18 cellular contexts compared by ENCODE assay signal in the genomic region with DNA sequence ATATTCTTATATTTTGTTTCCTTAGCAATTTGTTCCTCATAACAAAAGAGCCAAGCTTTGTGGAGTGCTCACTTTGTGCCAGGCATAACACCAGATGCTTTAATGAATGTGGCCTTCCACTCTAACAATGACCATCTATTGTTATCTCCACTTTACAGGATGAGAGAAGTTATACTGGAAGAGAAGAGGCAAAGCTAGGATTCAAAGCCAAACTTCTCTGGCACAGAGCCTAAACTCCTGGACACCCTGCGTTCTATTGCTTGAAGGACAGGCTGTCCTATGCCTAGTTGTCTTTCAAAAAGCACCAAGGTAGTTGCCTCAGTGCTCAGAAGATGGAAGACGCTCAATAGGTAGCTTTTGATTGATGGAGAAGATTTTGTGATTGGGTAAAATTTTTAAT.
"Had no signal": no experiment of that assay in that cellular context is flagged by ENCODE, and none has a peak within 500 bp of the region (broad histone marks: within the 10 kb centered on the region; RNA-seq: fewer than 3 reads in every experiment).

No MANE protein-coding gene starts in this region.

- DNase-seq: IMR-90, Karpas-422, KG1, MG63, NCI-H1092 treated with DMSO at 0.1 percent for 48 hours, NCI-H1436, NCI-H187, NCI-H2029, NCI-H2081 treated with DMSO at 0.1 percent for 48 hours, NCI-H2227 treated with DMSO at 0.1 percent for 48 hours, NCI-H524, NCI-H69, NCI-H774, RPMI8226, SHP77 treated with DMSO at 0.1 percent for 48 hours, SJCRH30 had no signal

- ATAC-seq: HepG2, SK-N-SH treated with all-trans-retinoic acid at 6 μM for 48 hours had no signal

- H3K4me1 ChIP-seq: SJCRH30 had no signal

- H3K27me3 ChIP-seq: MG63, SJCRH30 had no signal

- H3K27ac ChIP-seq: SJCRH30 had no signal

- H3K9me3 ChIP-seq: MG63, SJCRH30 had no signal

- H3K4me3 ChIP-seq: MG63, SJCRH30 had no signal
